19 cellular contexts compared by ENCODE assay signal in genomic region chr4:62455871-62456270, GRCh38.
"Had no signal": no experiment of that assay in that cellular context is flagged by ENCODE, and none has a peak within 500 bp of the region (broad histone marks: within the 10 kb centered on the region; RNA-seq: fewer than 3 reads in every experiment).

No MANE protein-coding gene starts in this region.

- H2AFZ ChIP-seq: neural progenitor cell had no signal

- DNase-seq: esophagus squamous epithelium; foreskin fibroblast; kidney glomerular epithelial cell; midbrain; psoas muscle; retina; right lobe of liver; stimulated activated CD4-positive, alpha-beta T cell treated with anti-CD3 and anti-CD28 coated beads, Interleukin-4, amount 100 ng/mL, for 24 hours; testis; upper lobe of right lung had no signal

- H3K36me3 ChIP-seq: esophagus squamous epithelium, gastroesophageal sphincter, neural progenitor cell, right lobe of liver, tibial nerve, upper lobe of right lung, vagina had no signal

- H3K4me3 Mint-ChIP-seq: dendritic cell treated with granulocyte-macrophage colony-stimulating factor and Interleukin-4, amounts not matched to agents 40 ng/mL and 50 ng/mL, for 4 days; natural killer cell treated with Interleukin-12 subunit alpha and Interleukin-12 subunit beta and Interleukin-15 and Interleukin-18, amount 100 ng/mL, for 72 hours; neural progenitor cell; stimulated activated memory B cell treated with anti-CD40 and anti-IgM and Interleukin-4, amounts not matched to agents 10 μg/mL and 1 μg/mL and 100 μg/mL, for 72 hours; stimulated activated naive CD8-positive, alpha-beta T cell treated with anti-CD3 and anti-CD28 coated beads, Interleukin-15, Interleukin-2, amounts not matched to agents 100 ng/mL and 50 ng/mL, for 24 hours had no signal

- H3K9ac ChIP-seq: neural progenitor cell had no signal

- H3K27me3 Mint-ChIP-seq: dendritic cell treated with granulocyte-macrophage colony-stimulating factor and Interleukin-4, amounts not matched to agents 40 ng/mL and 50 ng/mL, for 4 days; natural killer cell treated with Interleukin-12 subunit alpha and Interleukin-12 subunit beta and Interleukin-15 and Interleukin-18, amount 100 ng/mL, for 72 hours; stimulated activated memory B cell treated with anti-CD40 and anti-IgM and Interleukin-4, amounts not matched to agents 10 μg/mL and 1 μg/mL and 100 μg/mL, for 72 hours; stimulated activated naive CD8-positive, alpha-beta T cell treated with anti-CD3 and anti-CD28 coated beads, Interleukin-15, Interleukin-2, amounts not matched to agents 100 ng/mL and 50 ng/mL, for 24 hours had no signal

- H3K4me1 Mint-ChIP-seq: neural progenitor cell; stimulated activated memory B cell treated with anti-CD40 and anti-IgM and Interleukin-4, amounts not matched to agents 10 μg/mL and 1 μg/mL and 100 μg/mL, for 72 hours had no signal

- H3K27ac ChIP-seq: esophagus squamous epithelium, gastroesophageal sphincter, neural progenitor cell, psoas muscle, right lobe of liver, testis, tibial nerve, upper lobe of right lung, vagina had no signal

- H3K36me3 Mint-ChIP-seq: natural killer cell treated with Interleukin-12 subunit alpha and Interleukin-12 subunit beta and Interleukin-15 and Interleukin-18, amount 100 ng/mL, for 72 hours; neural progenitor cell; stimulated activated memory B cell treated with anti-CD40 and anti-IgM and Interleukin-4, amounts not matched to agents 10 μg/mL and 1 μg/mL and 100 μg/mL, for 72 hours had no signal

- H3K4me1 ChIP-seq: esophagus squamous epithelium, gastroesophageal sphincter, neural progenitor cell, psoas muscle, right lobe of liver, testis, tibial nerve, upper lobe of right lung, vagina had no signal

- H3K9me3 ChIP-seq: esophagus squamous epithelium, gastroesophageal sphincter, psoas muscle, testis, tibial nerve, upper lobe of right lung, vagina had no signal

- H3K9me3 Mint-ChIP-seq: neural progenitor cell had no signal

- H3K4me3 ChIP-seq: esophagus squamous epithelium, gastroesophageal sphincter, neural progenitor cell, psoas muscle, right lobe of liver, testis, tibial nerve, upper lobe of right lung, vagina had no signal

- H3K27ac Mint-ChIP-seq: dendritic cell treated with granulocyte-macrophage colony-stimulating factor and Interleukin-4, amounts not matched to agents 40 ng/mL and 50 ng/mL, for 4 days; natural killer cell treated with Interleukin-12 subunit alpha and Interleukin-12 subunit beta and Interleukin-15 and Interleukin-18, amount 100 ng/mL, for 72 hours; neural progenitor cell; stimulated activated memory B cell treated with anti-CD40 and anti-IgM and Interleukin-4, amounts not matched to agents 10 μg/mL and 1 μg/mL and 100 μg/mL, for 72 hours; stimulated activated naive CD8-positive, alpha-beta T cell treated with anti-CD3 and anti-CD28 coated beads, Interleukin-15, Interleukin-2, amounts not matched to agents 100 ng/mL and 50 ng/mL, for 24 hours had no signal

- H3K4me2 ChIP-seq: neural progenitor cell had no signal

- H3K27me3 ChIP-seq: esophagus squamous epithelium, gastroesophageal sphincter, neural progenitor cell, right lobe of liver, testis, tibial nerve, upper lobe of right lung, vagina had no signal

- ATAC-seq: gastroesophageal sphincter; left lobe of liver; natural killer cell treated with Interleukin-12 subunit alpha and Interleukin-12 subunit beta and Interleukin-15 and Interleukin-18, amount 100 ng/mL, for 72 hours; psoas muscle; right lobe of liver; stimulated activated memory B cell treated with anti-CD40 and anti-IgM and Interleukin-4, amounts not matched to agents 10 μg/mL and 1 μg/mL and 100 μg/mL, for 72 hours; upper lobe of right lung had no signal
